ENCODE assay signal across 31 cellular contexts in the genomic region with DNA sequence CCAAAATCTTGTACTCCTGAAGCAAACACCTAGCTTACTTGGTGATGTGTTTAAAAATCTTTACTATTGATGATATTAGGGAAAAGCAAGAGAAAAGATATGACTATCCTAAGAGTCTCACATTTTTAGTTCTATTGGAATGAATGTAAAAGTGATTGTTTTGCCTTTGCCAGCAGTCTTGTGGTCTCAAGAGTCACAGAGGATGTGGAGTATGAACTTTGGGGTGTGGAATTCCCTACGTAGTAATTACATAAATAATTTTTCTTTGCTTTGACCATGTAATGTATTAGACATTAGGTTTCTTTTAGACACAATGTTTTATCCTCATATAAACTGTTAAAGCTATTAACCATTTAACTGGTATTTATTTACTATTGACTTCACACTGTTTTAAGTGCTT.
"Had no signal": no experiment of that assay in that cellular context is flagged by ENCODE, and none has a peak within 500 bp of the region (broad histone marks: within the 10 kb centered on the region; RNA-seq: fewer than 3 reads in every experiment).

No MANE protein-coding gene starts in this region.

- DNase-seq: activated B cell treated with CpG ODN at 0.5 μM for 24 hours; activated CD4-positive, alpha-beta T cell treated with anti-CD3 and anti-CD28 coated beads for 48 hours; activated CD4-positive, alpha-beta T cell treated with anti-CD3 and anti-CD28 coated beads, Interleukin-2, amount 50 U/mL, for 1 hour; activated CD4-positive, alpha-beta T cell treated with anti-CD3 and anti-CD28 coated beads, Interleukin-2, amount 50 U/mL, for 48 hours; activated CD8-positive, alpha-beta memory T cell treated with anti-CD3 and anti-CD28 coated beads for 24 hours; activated CD8-positive, alpha-beta T cell treated with anti-CD3 and anti-CD28 coated beads for 36 hours; activated effector memory CD4-positive, alpha-beta T cell treated with Interleukin-2 at 50 U/mL for 16 hours; activated gamma-delta T cell treated with Interleukin-2 at 50 U/mL for 16 hours; activated naive CD4-positive, alpha-beta T cell treated with anti-CD3 and anti-CD28 coated beads, Interleukin-2, amount 50 U/mL, for 16 hours; activated naive CD4-positive, alpha-beta T cell treated with Interleukin-2 at 50 U/mL for 16 hours; activated T-cell treated with anti-CD3 and anti-CD28 coated beads, Interleukin-2, amount 50 U/mL, for 4 hours; amygdala; aorta; central memory CD4-positive, alpha-beta T cell; cerebellar nuclear complex; dorsolateral prefrontal cortex; effector memory CD4-positive, alpha-beta T cell; endodermal cell; foreskin melanocyte; heart right ventricle; T-helper 1 cell; T-helper 17 cell; T1000; WERI-Rb-1 had no signal

- H3K9me3 ChIP-seq: breast epithelium, gastroesophageal sphincter, heart right ventricle had no signal

- ATAC-seq: activated CD4-positive, CD25-positive, alpha-beta regulatory T cell treated with anti-CD3 and anti-CD28 coated beads, Interleukin-2, amount 50 U/mL, for 24 hours; activated CD8-positive, alpha-beta T cell treated with anti-CD3 and anti-CD28 coated beads for 36 hours; activated T-cell treated with anti-CD3 and anti-CD28 coated beads, Interleukin-2, amount 50 U/mL, for 4 hours; activated T-helper 17 cell treated with anti-CD3 and anti-CD28 coated beads, Interleukin-2, amount 50 U/mL, for 72 hours; esophagus mucosa; gastroesophageal sphincter; heart right ventricle; T-helper 17 cell had no signal

- H3K27ac ChIP-seq: breast epithelium, cardiac muscle cell, coronary artery, dorsolateral prefrontal cortex, gastroesophageal sphincter, heart right ventricle, WERI-Rb-1 had no signal

- H3K27me3 ChIP-seq: breast epithelium, cardiac muscle cell, dorsolateral prefrontal cortex, gastroesophageal sphincter, heart right ventricle had no signal

- H3K36me3 ChIP-seq: breast epithelium, cardiac muscle cell, gastroesophageal sphincter, heart right ventricle, WERI-Rb-1 had no signal

- H3K4me3 ChIP-seq: breast epithelium, cardiac muscle cell, coronary artery, dorsolateral prefrontal cortex, gastroesophageal sphincter, heart right ventricle had no signal

- H3K4me1 ChIP-seq: breast epithelium, gastroesophageal sphincter, heart right ventricle had no signal
